12 cellular contexts compared by ENCODE assay signal in the genomic region with DNA sequence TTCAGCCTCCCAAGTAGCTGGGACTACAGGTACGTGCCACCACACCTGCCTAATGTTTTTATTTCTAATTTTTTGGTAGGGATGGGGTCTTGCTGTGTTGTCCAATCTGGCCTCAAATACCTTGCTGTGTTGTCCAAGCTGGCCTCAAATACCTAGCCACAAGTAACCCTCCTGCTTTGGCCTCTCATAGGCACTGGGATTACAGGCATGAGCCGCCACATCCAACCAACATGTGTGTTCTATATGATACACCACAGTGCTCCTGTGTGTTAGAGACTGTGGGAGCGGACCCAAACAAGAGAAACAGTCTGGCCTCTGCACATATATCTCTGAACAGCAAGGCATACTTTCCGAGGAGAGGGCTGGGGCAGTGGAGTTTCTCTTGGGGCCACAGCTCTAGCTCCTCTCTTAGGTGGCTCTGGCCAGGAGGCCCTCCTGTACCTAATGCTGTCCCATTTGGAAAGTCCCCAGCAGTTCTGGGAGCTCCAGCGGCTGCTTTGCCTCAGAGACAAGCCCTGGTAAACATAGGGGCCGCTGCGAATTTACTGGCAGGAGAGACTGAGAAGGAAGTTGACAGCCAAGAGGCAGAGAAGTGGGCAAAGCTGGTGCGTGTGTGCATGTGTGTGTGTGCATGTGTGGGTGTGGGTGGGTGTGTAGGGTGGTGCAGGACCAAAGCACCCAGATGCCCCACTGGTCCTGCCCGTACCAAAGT.
DNase-seq lines count a peak whose midpoint lies in the region; ATAC-seq, FAIRE-seq and TF ChIP-seq lines count a peak whose summit lies in the region.
"Had no signal": no experiment of that assay in that cellular context is flagged by ENCODE, and none has a peak within 500 bp of the region (broad histone marks: within the 10 kb centered on the region; RNA-seq: fewer than 3 reads in every experiment).

No MANE protein-coding gene starts in this region.

- no peak for FAIRE-seq in kidney (lab: Jason Lieb, UNC)

- H3K4me3 ChIP-seq in kidney (ENCODE audit: low read length in 2 of 2) (no peak overlapping the region), GM23248 (no peak overlapping the region), testis (no peak overlapping the region)

- no peaks in the 10 kb centered on the region for H4K20me1 ChIP-seq in GM23248 (ENCODE audit: insufficient read depth)

- H3K27me3 Mint-ChIP-seq in activated CD4-positive, alpha-beta T cell treated with anti-CD3 and anti-CD28 coated beads, Interleukin-2, amount 10 ng/mL, durations not matched to agents 7 days and 5 days = peaks cover 4% of the 10 kb centered on the region
- no peaks in the 10 kb centered on the region for H3K27me3 Mint-ChIP-seq in activated T-helper 17 cell treated with anti-CD3 and anti-CD28 coated beads, Interleukin-2, amount 50 U/mL, for 72 hours
- no peaks in the 10 kb centered on the region for H3K27me3 Mint-ChIP-seq in stimulated activated naive B cell treated with anti-CD40 and anti-IgM and Interleukin-4, amounts not matched to agents 10 μg/mL and 1 μg/mL and 100 μg/mL, for 72 hours

- ATAC-seq in activated T-helper 17 cell treated with anti-CD3 and anti-CD28 coated beads, Interleukin-2, amount 50 U/mL, for 72 hours (replicated peaks) = no peak
- ATAC-seq in stimulated activated naive B cell treated with anti-CD40 and anti-IgM and Interleukin-4, amounts not matched to agents 10 μg/mL and 1 μg/mL and 100 μg/mL, for 72 hours (replicated peaks) = no peak
- no peak for ATAC-seq in GM18502 (IDR thresholded peaks at IDR 0.05; ENCODE audit: poor library complexity, unreplicated experiment)
- ATAC-seq: Panc1 had no signal

- TF ChIP-seq CTCF in kidney (IDR thresholded peaks at IDR 0.05; ENCODE audit: borderline replicate concordance, extremely low read depth, insufficient read depth) (no peak), testis (IDR thresholded peaks at IDR 0.05) (no peak)

- CTCF ChIA-PET in activated CD4-positive, alpha-beta T cell treated with anti-CD3 and anti-CD28 coated beads, Interleukin-2, amount 10 ng/mL, durations not matched to agents 7 days and 5 days (lab: Charles Lee) = interaction anchor here (0.6 to 1.8 kb wide), 5 partner anchors 9 to 15 kb away, joined by 3 to 8 read pairs (median 4); no protein-coding TSS in a partner anchor

- H3K4me3 Mint-ChIP-seq in activated CD4-positive, alpha-beta T cell treated with anti-CD3 and anti-CD28 coated beads, Interleukin-2, amount 10 ng/mL, durations not matched to agents 7 days and 5 days = peak overlapping the region; percentile 77
- peak overlapping the region; percentile 88 for H3K4me3 Mint-ChIP-seq in activated T-helper 17 cell treated with anti-CD3 and anti-CD28 coated beads, Interleukin-2, amount 50 U/mL, for 72 hours
- H3K4me3 Mint-ChIP-seq in stimulated activated naive B cell treated with anti-CD40 and anti-IgM and Interleukin-4, amounts not matched to agents 10 μg/mL and 1 μg/mL and 100 μg/mL, for 72 hours = peak overlapping the region; percentile 86 to 87

- H3K4me2 ChIP-seq in GM23248 (ENCODE audit: unreplicated experiment) = no peak overlapping the region

- H3K27ac Mint-ChIP-seq in activated CD4-positive, alpha-beta T cell treated with anti-CD3 and anti-CD28 coated beads, Interleukin-2, amount 10 ng/mL, durations not matched to agents 7 days and 5 days = peak overlapping the region; percentile 81
- no peak overlapping the region for H3K27ac Mint-ChIP-seq in activated T-helper 17 cell treated with anti-CD3 and anti-CD28 coated beads, Interleukin-2, amount 50 U/mL, for 72 hours
- peak overlapping the region; percentile 86 for H3K27ac Mint-ChIP-seq in stimulated activated naive B cell treated with anti-CD40 and anti-IgM and Interleukin-4, amounts not matched to agents 10 μg/mL and 1 μg/mL and 100 μg/mL, for 72 hours

- H3K9ac ChIP-seq in kidney (ENCODE audit: low read length in 2 of 2) (no peak overlapping the region), GM23248 (no peak overlapping the region)

- H3K36me3 ChIP-seq in kidney (ENCODE audit: control insufficient read depth in 1 of 2, insufficient read depth in 2 of 2, low read length in 2 of 2) (no peaks in the 10 kb centered on the region), GM23248 (ENCODE audit: low read depth) (no peaks in the 10 kb centered on the region), testis (ENCODE audit: low read depth, missing control alignments) (no peaks in the 10 kb centered on the region)

- H3K9me3 Mint-ChIP-seq in activated CD4-positive, alpha-beta T cell treated with anti-CD3 and anti-CD28 coated beads, Interleukin-2, amount 10 ng/mL, durations not matched to agents 7 days and 5 days = no peaks in the 10 kb centered on the region
- no peaks in the 10 kb centered on the region for H3K9me3 Mint-ChIP-seq in activated T-helper 17 cell treated with anti-CD3 and anti-CD28 coated beads, Interleukin-2, amount 50 U/mL, for 72 hours
- no peaks in the 10 kb centered on the region for H3K9me3 Mint-ChIP-seq in stimulated activated naive B cell treated with anti-CD40 and anti-IgM and Interleukin-4, amounts not matched to agents 10 μg/mL and 1 μg/mL and 100 μg/mL, for 72 hours

- H3K4me1 ChIP-seq in kidney (ENCODE audit: control insufficient read depth in 1 of 2, insufficient read depth in 1 of 2, low read depth in 1 of 2, low read length in 2 of 2) (peaks cover 19 to 27% of the 10 kb centered on the region in 2 donors), GM23248 (ENCODE audit: insufficient read depth) (no peaks in the 10 kb centered on the region), testis (peaks cover 8% of the 10 kb centered on the region)

- H3K27ac ChIP-seq in kidney (ENCODE audit: low read depth in 2 of 2, low read length in 2 of 2) (no peak overlapping the region), GM23248 (no peak overlapping the region), testis (no peak overlapping the region)

- H3K9me2 ChIP-seq in GM23248 (ENCODE audit: insufficient read depth) = no peaks in the 10 kb centered on the region

- in situ Hi-C loops in GM23248 (cut with MboI) = no loop called here

- H3K4me1 Mint-ChIP-seq in activated CD4-positive, alpha-beta T cell treated with anti-CD3 and anti-CD28 coated beads, Interleukin-2, amount 10 ng/mL, durations not matched to agents 7 days and 5 days = peaks cover 38% of the 10 kb centered on the region
- peaks cover 18% of the 10 kb centered on the region for H3K4me1 Mint-ChIP-seq in activated T-helper 17 cell treated with anti-CD3 and anti-CD28 coated beads, Interleukin-2, amount 50 U/mL, for 72 hours
- H3K4me1 Mint-ChIP-seq in stimulated activated naive B cell treated with anti-CD40 and anti-IgM and Interleukin-4, amounts not matched to agents 10 μg/mL and 1 μg/mL and 100 μg/mL, for 72 hours = peaks cover 33 to 42% of the 10 kb centered on the region in 2 donors

- no peaks in the 10 kb centered on the region for H3F3A ChIP-seq in GM23248 (ENCODE audit: insufficient read depth)

- H3K36me3 Mint-ChIP-seq in activated CD4-positive, alpha-beta T cell treated with anti-CD3 and anti-CD28 coated beads, Interleukin-2, amount 10 ng/mL, durations not matched to agents 7 days and 5 days (ENCODE audit: low read depth) = no peaks in the 10 kb centered on the region
- no peaks in the 10 kb centered on the region for H3K36me3 Mint-ChIP-seq in activated T-helper 17 cell treated with anti-CD3 and anti-CD28 coated beads, Interleukin-2, amount 50 U/mL, for 72 hours (ENCODE audit: low read depth)
- H3K36me3 Mint-ChIP-seq in stimulated activated naive B cell treated with anti-CD40 and anti-IgM and Interleukin-4, amounts not matched to agents 10 μg/mL and 1 μg/mL and 100 μg/mL, for 72 hours = peaks cover 0 to 3% of the 10 kb centered on the region in 2 donors

- no peaks in the 10 kb centered on the region for H3K79me2 ChIP-seq in GM23248 (ENCODE audit: insufficient read depth)

- H3K9me3 ChIP-seq in kidney (ENCODE audit: control insufficient read depth in 1 of 2, low read length in 2 of 2) (no peaks in the 10 kb centered on the region), GM23248 (ENCODE audit: low read depth) (no peaks in the 10 kb centered on the region), testis (no peaks in the 10 kb centered on the region)

- no peak for DNase-seq in activated CD4-positive, alpha-beta T cell treated with anti-CD3 and anti-CD28 coated beads, Interleukin-2, amount 10 ng/mL, durations not matched to agents 7 days and 5 days
- no peak for DNase-seq in activated CD4-positive, alpha-beta T cell treated with anti-CD3 and anti-CD28 coated beads for 1 hour
- DNase-seq in kidney (peak; percentile 52), GM23248 (no peak), testis (no peak)
- no peak for DNase-seq in stimulated activated naive B cell treated with anti-CD40 and anti-IgM and Interleukin-4, amounts not matched to agents 10 μg/mL and 1 μg/mL and 100 μg/mL, for 72 hours
- DNase-seq: activated CD4-positive, CD25-positive, alpha-beta regulatory T cell; MM.1S; stimulated activated CD4-positive, alpha-beta T cell treated with anti-CD3 and anti-CD28 coated beads, Interleukin-2, amount 100 ng/mL, for 48 hours had no signal

- H3K27me3 ChIP-seq in GM23248 (replicated peaks; ENCODE audit: insufficient read depth) = peaks cover 72% of the 10 kb centered on the region
- H3K27me3 ChIP-seq in testis = no peaks in the 10 kb centered on the region

- 65 to 69% methylated on average over 9 of the region's 9 CpGs for WGBS in GM23248 (ENCODE audit: low coverage in 1 of 2, low lambda C conversion rate in 2 of 2, missing lambda C conversion rate in 2 of 2), 2 experiments
- WGBS in testis, 2 donors = 56 to 58% methylated on average over 9 of the region's 9 CpGs

- intact Hi-C loops in kidney (cut with DNase I) (no loop called here), testis (cut with DNase I; ENCODE audit: low total_unique reads) (no loop called here)

- POLR2A ChIA-PET in activated CD4-positive, alpha-beta T cell treated with anti-CD3 and anti-CD28 coated beads, Interleukin-2, amount 10 ng/mL, durations not matched to agents 7 days and 5 days (lab: Charles Lee) = interaction anchor here (0.6 kb wide), 1 partner anchor 50 kb away, joined by 3 read pairs; no protein-coding TSS in a partner anchor

- TF ChIP-seq POLR2A in testis (IDR thresholded peaks at IDR 0.05) = no peak

- no peak overlapping the region for H2AFZ ChIP-seq in GM23248
